Comparison of ENCODE assay signal across 1 cellular context in genomic region chr18:79882522-79883241, GRCh38.
TF ChIP-seq lines count a peak whose summit lies in the region.

No MANE protein-coding gene starts in this region.

TF ChIP-seq in SK-N-SH treated with all-trans-retinoic acid at 6 μM for 48 hours, 23 proteins besides CTCF, POLR2A, EP300 and RAD21 (continued from another document):
- no peak for TF ChIP-seq PATZ1 (CRISPR knock-in tag; IDR thresholded peaks at IDR 0.05; ENCODE audit: borderline replicate concordance)
- TF ChIP-seq ZNF565 (CRISPR knock-in tag; conservative IDR thresholded peaks at IDR 0.05; ENCODE audit: low read depth): no peak
- TF ChIP-seq CREB5 (CRISPR knock-in tag; IDR thresholded peaks at IDR 0.05; ENCODE audit: low read depth): no peak
- no peak for TF ChIP-seq PPARA (CRISPR knock-in tag; IDR thresholded peaks at IDR 0.05; ENCODE audit: borderline replicate concordance)
- no peak for TF ChIP-seq ZNF70 (CRISPR knock-in tag; IDR thresholded peaks at IDR 0.05)
- no peak for TF ChIP-seq ZFP3 (CRISPR knock-in tag; IDR thresholded peaks at IDR 0.05)
- TF ChIP-seq BACH2 (CRISPR knock-in tag; IDR thresholded peaks at IDR 0.05; ENCODE audit: borderline replicate concordance): no peak
- TF ChIP-seq, protein P1, sequence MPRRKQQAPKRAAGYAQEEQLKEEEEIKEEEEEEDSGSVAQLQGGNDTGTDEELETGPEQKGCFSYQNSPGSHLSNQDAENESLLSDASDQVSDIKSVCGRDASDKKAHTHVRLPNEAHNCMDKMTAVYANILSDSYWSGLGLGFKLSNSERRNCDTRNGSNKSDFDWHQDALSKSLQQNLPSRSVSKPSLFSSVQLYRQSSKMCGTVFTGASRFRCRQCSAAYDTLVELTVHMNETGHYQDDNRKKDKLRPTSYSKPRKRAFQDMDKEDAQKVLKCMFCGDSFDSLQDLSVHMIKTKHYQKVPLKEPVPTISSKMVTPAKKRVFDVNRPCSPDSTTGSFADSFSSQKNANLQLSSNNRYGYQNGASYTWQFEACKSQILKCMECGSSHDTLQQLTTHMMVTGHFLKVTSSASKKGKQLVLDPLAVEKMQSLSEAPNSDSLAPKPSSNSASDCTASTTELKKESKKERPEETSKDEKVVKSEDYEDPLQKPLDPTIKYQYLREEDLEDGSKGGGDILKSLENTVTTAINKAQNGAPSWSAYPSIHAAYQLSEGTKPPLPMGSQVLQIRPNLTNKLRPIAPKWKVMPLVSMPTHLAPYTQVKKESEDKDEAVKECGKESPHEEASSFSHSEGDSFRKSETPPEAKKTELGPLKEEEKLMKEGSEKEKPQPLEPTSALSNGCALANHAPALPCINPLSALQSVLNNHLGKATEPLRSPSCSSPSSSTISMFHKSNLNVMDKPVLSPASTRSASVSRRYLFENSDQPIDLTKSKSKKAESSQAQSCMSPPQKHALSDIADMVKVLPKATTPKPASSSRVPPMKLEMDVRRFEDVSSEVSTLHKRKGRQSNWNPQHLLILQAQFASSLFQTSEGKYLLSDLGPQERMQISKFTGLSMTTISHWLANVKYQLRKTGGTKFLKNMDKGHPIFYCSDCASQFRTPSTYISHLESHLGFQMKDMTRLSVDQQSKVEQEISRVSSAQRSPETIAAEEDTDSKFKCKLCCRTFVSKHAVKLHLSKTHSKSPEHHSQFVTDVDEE (CRISPR knock-in tag; IDR thresholded peaks at IDR 0.05): no peak
- no peak for TF ChIP-seq GLIS3 (CRISPR knock-in tag; IDR thresholded peaks at IDR 0.05)
- TF ChIP-seq ESRRG (CRISPR knock-in tag; IDR thresholded peaks at IDR 0.05): no peak
- TF ChIP-seq TOX (CRISPR knock-in tag; IDR thresholded peaks at IDR 0.05; ENCODE audit: borderline replicate concordance): no peak
- no peak for TF ChIP-seq ZC3H10 (CRISPR knock-in tag; IDR thresholded peaks at IDR 0.05)
- no peak for TF ChIP-seq ZNF8 (CRISPR knock-in tag; IDR thresholded peaks at IDR 0.05)
